In the genomic region with DNA sequence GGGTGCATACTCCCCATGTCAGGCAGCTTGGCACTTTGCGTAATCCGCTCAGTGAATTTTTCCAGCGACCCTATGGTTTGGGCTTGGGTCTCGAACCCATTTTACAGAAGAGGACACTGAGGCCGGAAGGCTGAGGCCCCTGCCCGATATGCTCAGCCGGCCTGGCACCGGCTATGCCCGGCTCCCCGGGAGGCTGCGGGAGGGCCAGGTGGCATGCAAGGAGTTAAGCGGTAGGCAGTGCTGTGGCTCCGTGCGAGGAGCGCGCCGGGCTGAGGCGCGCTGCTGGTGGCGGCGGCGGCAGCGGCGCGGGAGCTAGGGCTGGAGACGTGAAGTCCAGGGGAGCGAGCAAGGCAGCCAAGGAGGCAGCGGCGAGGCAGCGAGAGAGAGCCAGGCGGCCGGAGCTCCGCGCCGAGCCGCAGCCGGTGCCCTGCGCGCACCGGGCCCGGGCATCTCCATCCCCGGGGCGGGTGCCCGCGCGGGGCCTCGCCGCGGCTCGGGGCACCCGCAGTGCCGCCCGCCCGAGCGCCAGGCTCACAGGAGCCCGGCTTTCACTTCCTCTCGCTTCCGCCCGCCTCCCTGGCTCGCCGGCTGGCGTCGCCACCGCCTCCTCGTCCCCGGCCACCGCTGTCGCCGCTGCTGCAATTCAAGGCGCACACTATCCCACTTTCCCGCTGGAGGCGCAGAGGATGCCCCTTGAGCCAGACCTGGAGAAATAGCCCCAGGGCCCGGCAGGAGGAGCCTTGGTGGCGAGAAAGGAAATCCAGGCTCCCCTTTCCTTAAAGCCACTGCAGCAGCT, we compare ENCODE assay signal across 8 cellular contexts. TPM values are rescaled to one million over a fixed set of nuclear protein-coding genes. Genes with fewer than 3 reads are reported as not detected.
DNase-seq lines count a peak whose midpoint lies in the region; ATAC-seq and TF ChIP-seq lines count a peak whose summit lies in the region.

TSS of gene WSCD2 (plus strand) at position 272 of the 796 bp plus-strand sequence. CDS start 66,545 bp downstream, outside the sequence.

- no peaks in the 10 kb centered on the region for H3K36me3 Mint-ChIP-seq in activated T-helper 17 cell treated with anti-CD3 and anti-CD28 coated beads, Interleukin-2, amount 50 U/mL, for 72 hours (ENCODE audit: low read depth)
- H3K36me3 Mint-ChIP-seq in osteocyte (ENCODE audit: unreplicated experiment): no peaks in the 10 kb centered on the region

- H3K27me3 Mint-ChIP-seq in activated T-helper 17 cell treated with anti-CD3 and anti-CD28 coated beads, Interleukin-2, amount 50 U/mL, for 72 hours: peaks cover 51% of the 10 kb centered on the region
- peaks cover 35% of the 10 kb centered on the region for H3K27me3 Mint-ChIP-seq in osteocyte (ENCODE audit: unreplicated experiment)

- no peaks in the 10 kb centered on the region for H3K4me1 Mint-ChIP-seq in activated T-helper 17 cell treated with anti-CD3 and anti-CD28 coated beads, Interleukin-2, amount 50 U/mL, for 72 hours
- H3K4me1 Mint-ChIP-seq in osteocyte (ENCODE audit: unreplicated experiment): peaks cover 5% of the 10 kb centered on the region

- H3K27ac Mint-ChIP-seq in activated T-helper 17 cell treated with anti-CD3 and anti-CD28 coated beads, Interleukin-2, amount 50 U/mL, for 72 hours: no peak within 1 kb of the TSS
- no peak within 1 kb of the TSS for H3K27ac Mint-ChIP-seq in osteocyte (ENCODE audit: unreplicated experiment)

- DNase-seq in DMS 273 (lab: John Stamatoyannopoulos, UW; ENCODE audit: unreplicated experiment) (peak; percentile 87), NCI-H1105 treated with DMSO at 0.1 percent for 48 hours (lab: John Stamatoyannopoulos, UW) (peak; percentile 81), left ventricle myocardium superior (peak; percentile 57), osteocyte (ENCODE audit: extremely low spot score, unreplicated experiment) (peak; percentile 85), COLO829 (ENCODE audit: low spot score) (no peak), GM20000 (ENCODE audit: low spot score) (no peak)

- TF ChIP-seq CTCF in osteocyte (IDR thresholded peaks at IDR 0.05) (peak; percentile 40), GM20000 (IDR thresholded peaks at IDR 0.05; ENCODE audit: extremely low read depth, missing control alignments) (no peak)

- intact Hi-C loops in left ventricle myocardium superior (cut with micrococcal nuclease): no loop called here

- peak within 1 kb of the TSS; percentile 40 for H3K4me3 Mint-ChIP-seq in activated T-helper 17 cell treated with anti-CD3 and anti-CD28 coated beads, Interleukin-2, amount 50 U/mL, for 72 hours
- peak within 1 kb of the TSS; percentile 76 for H3K4me3 Mint-ChIP-seq in osteocyte (ENCODE audit: unreplicated experiment)

- ATAC-seq in activated T-helper 17 cell treated with anti-CD3 and anti-CD28 coated beads, Interleukin-2, amount 50 U/mL, for 72 hours (replicated peaks): peak; percentile 23
- ATAC-seq in left ventricle myocardium superior (peak; percentile 70), GM18870 (IDR thresholded peaks at IDR 0.05; ENCODE audit: unreplicated experiment) (no peak)

- no peaks in the 10 kb centered on the region for H3K9me3 Mint-ChIP-seq in activated T-helper 17 cell treated with anti-CD3 and anti-CD28 coated beads, Interleukin-2, amount 50 U/mL, for 72 hours
- no peaks in the 10 kb centered on the region for H3K9me3 Mint-ChIP-seq in osteocyte (ENCODE audit: unreplicated experiment)

RNA-seq across cellular contexts. Expression of gene WSCD2, which starts in this region (rescaled TPM):
- not detected for total RNA-seq in activated T-helper 17 cell treated with anti-CD3 and anti-CD28 coated beads, Interleukin-2, amount 50 U/mL, for 72 hours
- 0.45 TPM for total RNA-seq in left ventricle myocardium superior
- total RNA-seq in osteocyte: 0.86 and 0.89 TPM in 2 replicates

Comparison
In these comparisons a context has a peak if more than half of its experiments do, and no peak if none do; other contexts are left out.
1. Peak in ATAC-seq in activated T-helper 17 cell treated with anti-CD3 and anti-CD28 coated beads, Interleukin-2, amount 50 U/mL, for 72 hours; RNA of the gene not detected or under 1 TPM.
2. Peak in DNase-seq and ATAC-seq in left ventricle myocardium superior; RNA of the gene not detected or under 1 TPM.
3. Peak in DNase-seq in osteocyte; RNA of the gene not detected or under 1 TPM.
4. DNase-seq: peak in DMS 273 (single experiment) and NCI-H1105 treated with DMSO at 0.1 percent for 48 hours (single experiment); none in COLO829 (single experiment) and GM20000 (single experiment).